Comparison of ENCODE assay signal across 1 cellular context in genomic region chr4:147381749-147382148, GRCh38.
TF ChIP-seq lines count a peak whose summit lies in the region.

No MANE protein-coding gene starts in this region.

TF ChIP-seq in GM23338, 12 proteins besides CTCF, POLR2A, EP300 and RAD21 (continued from another document):
- TF ChIP-seq ZNF462 (CRISPR knock-in tag; IDR thresholded peaks at IDR 0.05): no peak
- TF ChIP-seq ZNF331 (CRISPR knock-in tag; IDR thresholded peaks at IDR 0.05; ENCODE audit: low read depth): no peak
- no peak for TF ChIP-seq POLR2AphosphoS5 (IDR thresholded peaks at IDR 0.05; ENCODE audit: low read depth)
- TF ChIP-seq ZNF114 (CRISPR knock-in tag; IDR thresholded peaks at IDR 0.05): no peak
- TF ChIP-seq CREB1 (CRISPR knock-in tag; IDR thresholded peaks at IDR 0.05; ENCODE audit: low read depth): no peak
- no peak for TF ChIP-seq ETS1 (IDR thresholded peaks at IDR 0.05)
- no peak for TF ChIP-seq NANOG (IDR thresholded peaks at IDR 0.05; ENCODE audit: borderline replicate concordance)
- no peak for TF ChIP-seq STAT1 (IDR thresholded peaks at IDR 0.05; ENCODE audit: unreplicated experiment)
